ENCODE assay signal across 26 cellular contexts in the genomic region with DNA sequence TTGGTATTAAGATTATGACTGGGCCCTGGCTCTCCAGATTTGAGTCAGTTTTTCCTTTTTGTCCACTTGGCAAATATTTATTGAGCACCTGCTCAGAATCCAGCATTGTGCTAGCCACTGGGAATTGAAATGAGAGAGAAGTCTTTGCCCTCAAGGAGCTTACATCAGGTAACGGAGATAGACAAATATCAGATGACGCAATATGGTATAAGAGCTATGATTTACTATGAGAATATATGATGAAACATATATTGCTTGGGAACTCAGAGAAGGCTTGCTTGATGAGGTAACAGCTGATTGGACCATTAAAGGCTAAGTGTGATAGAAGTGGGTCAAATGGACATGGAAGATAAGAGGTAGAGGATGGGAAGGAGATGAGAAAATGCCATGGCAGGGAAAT. TPM values are rescaled to one million over a fixed set of nuclear protein-coding genes. Genes with fewer than 3 reads are reported as not detected.
"Had no signal": no experiment of that assay in that cellular context is flagged by ENCODE, and none has a peak within 500 bp of the region (broad histone marks: within the 10 kb centered on the region; RNA-seq: fewer than 3 reads in every experiment).

No MANE protein-coding gene starts in this region.

- H3K4me3 Mint-ChIP-seq: T-cell had no signal

- H3K27ac ChIP-seq: HL-60, KMS-11, RWPE1 had no signal

- H3K27me3 Mint-ChIP-seq: T-cell had no signal

- H3K9ac ChIP-seq: KMS-11, SK-N-SH had no signal

- DNase-seq: Kasumi-1, MM.1S, NCI-H1092 treated with DMSO at 0.1 percent for 48 hours, NCI-H1436, NCI-H187, NCI-H2029, NCI-H2081 treated with DMSO at 0.1 percent for 48 hours, NCI-H2171, NCI-H226, NCI-H446, NCI-H510A, NCI-H524 treated with DMSO at 0.1 percent for 48 hours, NCI-H69, NCI-H774, PC-3, SHP77, SK-N-SH, SW 1271, T-cell had no signal

- ATAC-seq: Panc1, PC-3, T-cell had no signal

- H3K4me2 ChIP-seq: KMS-11, SK-N-SH had no signal

- H3K9me3 Mint-ChIP-seq: T-cell had no signal

- H3K9me2 ChIP-seq: SK-N-SH had no signal

- H3K9me3 ChIP-seq: SK-N-SH had no signal

- FAIRE-seq: HTR-8/SVneo had no signal

RNA-seq across cellular contexts. Expression of gene GPR88, which starts 41.0 kb away (rescaled TPM):
- total RNA-seq: M059J, SK-MEL-5 had no signal
